Comparison of ENCODE assay signal across 7 cellular contexts in the genomic region with DNA sequence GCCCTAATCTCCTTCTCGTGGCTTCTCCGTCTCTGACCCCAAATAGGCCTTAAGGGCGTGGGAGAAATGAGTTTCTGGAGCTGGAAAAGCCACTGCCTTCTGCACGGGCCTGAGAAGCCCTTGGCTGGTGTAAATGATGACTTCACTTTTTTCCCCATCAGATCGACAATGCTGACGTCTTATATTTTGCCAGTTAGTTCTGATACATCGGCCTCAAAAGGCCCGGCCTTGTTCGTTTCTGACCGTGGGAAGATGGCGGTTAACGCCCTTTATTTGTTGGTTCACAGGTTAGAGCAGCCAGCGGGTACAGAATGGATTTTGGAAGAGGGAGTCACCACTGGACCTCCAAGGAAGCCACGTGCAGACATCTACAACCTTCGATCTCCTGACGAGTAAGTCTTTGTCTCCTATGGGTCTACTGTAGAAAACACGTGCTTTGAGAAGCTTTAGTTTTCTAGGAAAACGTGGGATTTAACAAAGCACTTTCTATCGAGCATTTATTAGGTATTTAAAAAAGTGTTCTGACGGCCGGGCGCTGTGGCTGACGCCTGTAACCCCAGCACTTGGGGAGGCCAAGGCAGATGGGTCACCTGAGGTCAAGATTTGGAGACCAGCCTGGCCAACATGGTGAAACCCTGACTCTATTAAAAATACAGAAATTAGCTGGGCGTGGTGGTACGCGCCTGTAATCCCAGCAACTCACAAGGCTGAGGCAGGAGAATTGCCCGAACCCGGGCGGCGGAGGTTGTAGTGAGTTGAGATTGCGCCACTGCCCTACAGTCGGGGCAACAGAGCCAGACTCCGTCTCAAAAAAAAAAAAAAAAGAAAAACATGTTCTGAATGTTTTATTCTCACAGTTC. TPM values are rescaled to one million over a fixed set of nuclear protein-coding genes. Genes with fewer than 3 reads are reported as not detected.
DNase-seq lines count a peak whose midpoint lies in the region; ATAC-seq and TF ChIP-seq lines count a peak whose summit lies in the region.

No MANE protein-coding gene starts in this region.

- POLR2A ChIA-PET in OCI-LY7 (lab: Charles Lee) = interaction anchor here (1.0 to 1.1 kb wide), 3 partner anchors 11 to 233 kb away, joined by 3 to 5 read pairs (median 4); partner anchors contain the start of gene CSE1L

- H3K27ac ChIP-seq in OCI-LY7 (ENCODE audit: low read depth, low read length, poor library complexity, severe bottlenecking) = peak overlapping the region; percentile 90
- H3K27ac ChIP-seq in layer of hippocampus (ENCODE audit: low read depth, low read length) = peak overlapping the region; percentile 96

- H3K27ac Mint-ChIP-seq in stimulated activated memory B cell treated with anti-CD40 and anti-IgM and Interleukin-4, amounts not matched to agents 10 μg/mL and 1 μg/mL and 100 μg/mL, for 72 hours = peak overlapping the region; percentile 100

- peak overlapping the region; percentile 97 for H3K4me3 Mint-ChIP-seq in stimulated activated memory B cell treated with anti-CD40 and anti-IgM and Interleukin-4, amounts not matched to agents 10 μg/mL and 1 μg/mL and 100 μg/mL, for 72 hours

- no peaks in the 10 kb centered on the region for H3K27me3 Mint-ChIP-seq in stimulated activated memory B cell treated with anti-CD40 and anti-IgM and Interleukin-4, amounts not matched to agents 10 μg/mL and 1 μg/mL and 100 μg/mL, for 72 hours

- intact Hi-C loops in OCI-LY7 (cut with micrococcal nuclease; ENCODE audit: unreplicated experiment) = loop anchor here (2.0 to 10.0 kb wide), 3 partner anchors 60 to 836 kb away; partner anchors contain the start of genes DDX27, STAU1 and UBE2V1

- peaks cover 18% of the 10 kb centered on the region for H3K9me3 Mint-ChIP-seq in stimulated activated memory B cell treated with anti-CD40 and anti-IgM and Interleukin-4, amounts not matched to agents 10 μg/mL and 1 μg/mL and 100 μg/mL, for 72 hours

- TSS peak; percentile 65 for BruUV-seq in OCI-LY7 (replicated peaks; lab: Mats Ljungman, UMichigan)

- H3K9me2 ChIP-seq in OCI-LY7 (ENCODE audit: insufficient read depth, low read length) = no peaks in the 10 kb centered on the region

- peak overlapping the region; percentile 100 for H3K4me3 ChIP-seq in OCI-LY7 (ENCODE audit: low read depth, low read length, poor library complexity, severe bottlenecking)

- peaks cover 64% of the 10 kb centered on the region for H3K4me1 Mint-ChIP-seq in stimulated activated memory B cell treated with anti-CD40 and anti-IgM and Interleukin-4, amounts not matched to agents 10 μg/mL and 1 μg/mL and 100 μg/mL, for 72 hours

- no peaks in the 10 kb centered on the region for H3K27me3 ChIP-seq in layer of hippocampus (ENCODE audit: control insufficient read depth, insufficient read depth, low read length)

- H3K9me3 ChIP-seq in OCI-LY7 (ENCODE audit: low read length) = no peaks in the 10 kb centered on the region; the same call in 1 of the 2 replicates

- H2AFZ ChIP-seq in OCI-LY7 (ENCODE audit: low read length) = no peak overlapping the region

- H3K4me2 ChIP-seq in OCI-LY7 (ENCODE audit: low read length) = peak overlapping the region; percentile 95

- ATAC-seq in GM21528 (IDR thresholded peaks at IDR 0.05; ENCODE audit: low FRiP score, unreplicated experiment) (peak; percentile 0), HG03469 (IDR thresholded peaks at IDR 0.05; ENCODE audit: unreplicated experiment) (no peak), HG03196 (IDR thresholded peaks at IDR 0.05; ENCODE audit: unreplicated experiment) (no peak)
- no peak for ATAC-seq in stimulated activated memory B cell treated with anti-CD40 and anti-IgM and Interleukin-4, amounts not matched to agents 10 μg/mL and 1 μg/mL and 100 μg/mL, for 72 hours

- peaks cover 58% of the 10 kb centered on the region for H3K4me1 ChIP-seq in OCI-LY7 (ENCODE audit: insufficient read depth, low read length, poor library complexity, severe bottlenecking)

- peak; percentile 46 for DNase-seq in OCI-LY7 (ENCODE audit: low spot score)
- peak; percentile 46 for DNase-seq in astrocyte of the hippocampus (ENCODE audit: low read depth, low spot score)

- H3K36me3 ChIP-seq in OCI-LY7 (ENCODE audit: insufficient read depth, low read length) = peaks cover 68% of the 10 kb centered on the region

- peaks cover 78% of the 10 kb centered on the region for H3K36me3 Mint-ChIP-seq in stimulated activated memory B cell treated with anti-CD40 and anti-IgM and Interleukin-4, amounts not matched to agents 10 μg/mL and 1 μg/mL and 100 μg/mL, for 72 hours

- peaks cover 49% of the 10 kb centered on the region for H4K20me1 ChIP-seq in OCI-LY7 (ENCODE audit: insufficient read depth, low read length)

- peaks cover 87% of the 10 kb centered on the region for H3K79me2 ChIP-seq in OCI-LY7 (ENCODE audit: insufficient read depth, low read depth, low read length)

- no peak for TF ChIP-seq CTCF in OCI-LY7 (conservative IDR thresholded peaks at IDR 0.05; ENCODE audit: low read length)

- CTCF ChIA-PET in OCI-LY7 (lab: Charles Lee; ENCODE audit: unreplicated experiment) = no interaction called here

RNA-seq across cellular contexts. Expression of gene ZNFX1, which starts 1.2 kb away (rescaled TPM):
- total RNA-seq in OCI-LY7 (2014; rRNA removed; shearing (Covaris generic)) = 14.9 and 15.1 TPM in 2 replicates
- total RNA-seq in OCI-LY7 (2022) = 17.1 and 17.6 TPM in 2 replicates

RNA-seq across cellular contexts. Expression of gene DDX27, which starts 59.8 kb away (rescaled TPM):
- total RNA-seq in OCI-LY7 (2014; rRNA removed; shearing (Covaris generic)) = 48.2 and 53.9 TPM in 2 replicates
- total RNA-seq in OCI-LY7 (2022) = 54.3 and 57.0 TPM in 2 replicates
